Comparison of ENCODE assay signal across 1 cellular context in the genomic region with DNA sequence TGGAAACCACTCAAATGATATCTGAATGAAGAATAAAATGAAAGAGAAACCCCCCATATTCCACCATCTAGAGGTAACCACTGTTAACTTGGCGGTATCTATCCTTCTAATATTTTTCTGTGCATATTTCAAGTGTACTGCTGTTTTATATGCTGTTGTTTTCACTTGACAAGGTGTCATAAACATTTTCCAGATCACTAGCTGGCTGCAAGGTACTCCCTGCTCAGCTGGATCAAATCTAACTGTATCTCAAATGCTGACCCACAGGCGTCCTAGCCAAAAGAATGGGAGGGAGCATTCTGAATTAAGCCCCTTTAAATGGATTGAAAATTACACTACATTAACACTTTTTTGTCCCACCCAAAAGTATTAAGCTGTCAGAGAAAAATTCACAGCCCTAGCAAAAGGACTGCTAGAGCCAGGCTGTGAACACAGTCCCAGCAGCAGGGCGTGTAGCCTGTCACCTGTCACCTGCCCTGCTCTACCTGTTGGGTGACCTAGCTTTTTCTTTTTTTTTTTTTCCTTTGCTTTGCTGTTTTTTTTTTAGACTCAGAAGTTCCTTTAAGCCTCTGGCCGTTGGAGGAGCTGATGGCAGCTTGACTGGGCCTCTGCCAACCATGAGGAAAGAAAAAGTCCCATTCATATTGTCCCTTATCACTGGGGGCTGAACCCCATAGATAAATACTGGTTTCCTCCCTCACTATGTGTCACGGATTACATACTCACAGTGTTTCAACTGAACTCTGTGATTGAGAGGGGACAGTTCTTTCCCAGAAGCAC.
TF ChIP-seq lines count a peak whose summit lies in the region.

No MANE protein-coding gene starts in this region.

TF ChIP-seq in SK-N-SH treated with all-trans-retinoic acid at 6 μM for 48 hours, 23 proteins besides CTCF, POLR2A, EP300 and RAD21 (continued from another document):
- TF ChIP-seq, protein P1, sequence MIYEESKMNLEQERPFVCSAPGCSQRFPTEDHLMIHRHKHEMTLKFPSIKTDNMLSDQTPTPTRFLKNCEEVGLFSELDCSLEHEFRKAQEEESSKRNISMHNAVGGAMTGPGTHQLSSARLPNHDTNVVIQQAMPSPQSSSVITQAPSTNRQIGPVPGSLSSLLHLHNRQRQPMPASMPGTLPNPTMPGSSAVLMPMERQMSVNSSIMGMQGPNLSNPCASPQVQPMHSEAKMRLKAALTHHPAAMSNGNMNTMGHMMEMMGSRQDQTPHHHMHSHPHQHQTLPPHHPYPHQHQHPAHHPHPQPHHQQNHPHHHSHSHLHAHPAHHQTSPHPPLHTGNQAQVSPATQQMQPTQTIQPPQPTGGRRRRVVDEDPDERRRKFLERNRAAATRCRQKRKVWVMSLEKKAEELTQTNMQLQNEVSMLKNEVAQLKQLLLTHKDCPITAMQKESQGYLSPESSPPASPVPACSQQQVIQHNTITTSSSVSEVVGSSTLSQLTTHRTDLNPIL (CRISPR knock-in tag; IDR thresholded peaks at IDR 0.05; ENCODE audit: low read depth): no peak
- TF ChIP-seq TCF4 (CRISPR knock-in tag; IDR thresholded peaks at IDR 0.05; ENCODE audit: borderline replicate concordance): no peak
- TF ChIP-seq, protein P2, sequence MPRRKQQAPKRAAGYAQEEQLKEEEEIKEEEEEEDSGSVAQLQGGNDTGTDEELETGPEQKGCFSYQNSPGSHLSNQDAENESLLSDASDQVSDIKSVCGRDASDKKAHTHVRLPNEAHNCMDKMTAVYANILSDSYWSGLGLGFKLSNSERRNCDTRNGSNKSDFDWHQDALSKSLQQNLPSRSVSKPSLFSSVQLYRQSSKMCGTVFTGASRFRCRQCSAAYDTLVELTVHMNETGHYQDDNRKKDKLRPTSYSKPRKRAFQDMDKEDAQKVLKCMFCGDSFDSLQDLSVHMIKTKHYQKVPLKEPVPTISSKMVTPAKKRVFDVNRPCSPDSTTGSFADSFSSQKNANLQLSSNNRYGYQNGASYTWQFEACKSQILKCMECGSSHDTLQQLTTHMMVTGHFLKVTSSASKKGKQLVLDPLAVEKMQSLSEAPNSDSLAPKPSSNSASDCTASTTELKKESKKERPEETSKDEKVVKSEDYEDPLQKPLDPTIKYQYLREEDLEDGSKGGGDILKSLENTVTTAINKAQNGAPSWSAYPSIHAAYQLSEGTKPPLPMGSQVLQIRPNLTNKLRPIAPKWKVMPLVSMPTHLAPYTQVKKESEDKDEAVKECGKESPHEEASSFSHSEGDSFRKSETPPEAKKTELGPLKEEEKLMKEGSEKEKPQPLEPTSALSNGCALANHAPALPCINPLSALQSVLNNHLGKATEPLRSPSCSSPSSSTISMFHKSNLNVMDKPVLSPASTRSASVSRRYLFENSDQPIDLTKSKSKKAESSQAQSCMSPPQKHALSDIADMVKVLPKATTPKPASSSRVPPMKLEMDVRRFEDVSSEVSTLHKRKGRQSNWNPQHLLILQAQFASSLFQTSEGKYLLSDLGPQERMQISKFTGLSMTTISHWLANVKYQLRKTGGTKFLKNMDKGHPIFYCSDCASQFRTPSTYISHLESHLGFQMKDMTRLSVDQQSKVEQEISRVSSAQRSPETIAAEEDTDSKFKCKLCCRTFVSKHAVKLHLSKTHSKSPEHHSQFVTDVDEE (CRISPR knock-in tag; IDR thresholded peaks at IDR 0.05): no peak
- TF ChIP-seq ZC3H10 (CRISPR knock-in tag; IDR thresholded peaks at IDR 0.05): no peak
